ENCODE assay signal across 8 cellular contexts in genomic region chr18:12703714-12704113, GRCh38. TPM values are rescaled to one million over a fixed set of nuclear protein-coding genes. Genes with fewer than 3 reads are reported as not detected.
DNase-seq lines count a peak whose midpoint lies in the region; ATAC-seq, FAIRE-seq and TF ChIP-seq lines count a peak whose summit lies in the region.

No MANE protein-coding gene starts in this region.

- H3K9me3 ChIP-seq in H1 (ENCODE audit: insufficient read depth in 2 of 2, low read depth in 1 of 2, low read length in 1 of 2): no peaks in the 10 kb centered on the region

- TF ChIP-seq POLR2A in H1 (IDR thresholded peaks at IDR 0.05; ENCODE audit: control extremely low read depth in 1 of 2, low read depth in 2 of 2, low read length in 2 of 2): no peak

- H3K23me2 ChIP-seq in H1 (ENCODE audit: low read depth, low read length): peaks cover 8% of the 10 kb centered on the region; the same call in 1 of the 2 replicates

- no peak overlapping the region for H2AK5ac ChIP-seq in H1 (ENCODE audit: low read depth, low read length)

- no peaks in the 10 kb centered on the region for H4K20me1 ChIP-seq in H1 (replicated peaks in 1 of 2; ENCODE audit: control insufficient read depth in 1 of 2, insufficient read depth in 2 of 2, low read length in 2 of 2)

- H2BK15ac ChIP-seq in H1 (ENCODE audit: low read length): no peak overlapping the region

- H3K4me1 ChIP-seq in H1 (replicated peaks in 1 of 4; ENCODE audit: control insufficient read depth in 3 of 4, insufficient read depth in 4 of 4, low read length in 3 of 4): peaks cover 0 to 10% (median 2%) of the 10 kb centered on the region in 4 experiments; a peak in 3 of 7 replicates

- no peak overlapping the region for H2BK120ac ChIP-seq in H1 (replicated peaks; ENCODE audit: low read depth, low read length)

- H3K4me3 ChIP-seq in H1 (ENCODE audit: extremely low read depth in 1 of 4, insufficient read depth in 2 of 4, low read depth in 3 of 4, low read length in 4 of 4): peak overlapping the region; percentile 95 to 97 (median 95)

- TF ChIP-seq EP300 in H1 (IDR thresholded peaks at IDR 0.05; ENCODE audit: borderline replicate concordance in 1 of 2, low read depth in 2 of 2, low read length in 2 of 2): no peak

- ATAC-seq in natural killer cell (no peak), HG02588 (IDR thresholded peaks at IDR 0.05; ENCODE audit: unreplicated experiment) (no peak)

- H3K14ac ChIP-seq in H1 (ENCODE audit: insufficient read length): no peak overlapping the region

- CTCF ChIA-PET in H1 (lab: Charles Lee; ENCODE audit: partially characterized antibody): no interaction called here

- H3K23ac ChIP-seq in H1 (ENCODE audit: insufficient read length): no peak overlapping the region

- H3K36me3 ChIP-seq in H1 (ENCODE audit: control insufficient read depth in 2 of 4, insufficient read depth in 4 of 4, low read length in 3 of 4): peaks cover 0 to 30% (median 18%) of the 10 kb centered on the region in 4 experiments; a peak in 6 of 8 replicates

- H3K9me3 Mint-ChIP-seq in activated T-cell treated with anti-CD3 and anti-CD28 coated beads, Interleukin-2, amount 50 U/mL, for 24 hours: no peaks in the 10 kb centered on the region
- no peaks in the 10 kb centered on the region for H3K9me3 Mint-ChIP-seq in natural killer cell

- peaks cover 85% of the 10 kb centered on the region for H3K36me3 Mint-ChIP-seq in activated T-cell treated with anti-CD3 and anti-CD28 coated beads, Interleukin-2, amount 50 U/mL, for 24 hours (ENCODE audit: low read depth)
- H3K36me3 Mint-ChIP-seq in natural killer cell: no peaks in the 10 kb centered on the region

- no peaks in the 10 kb centered on the region for H3K27me3 ChIP-seq in H1 (replicated peaks in 1 of 4; ENCODE audit: control insufficient read depth in 3 of 4, extremely low read depth in 1 of 4, insufficient read depth in 3 of 4, low read length in 3 of 4)

- no peak overlapping the region for H2BK5ac ChIP-seq in H1 (ENCODE audit: low read depth, low read length)

- intact Hi-C loops in natural killer cell (cut with micrococcal nuclease): loop anchor here (5.0 kb wide), 1 partner anchor 326 kb away; the partner anchor contains the start of gene AFG3L2

- H3K18ac ChIP-seq in H1 (ENCODE audit: extremely low read depth, low read length): no peak overlapping the region

- no peak overlapping the region for H2AFZ ChIP-seq in H1 (ENCODE audit: low read length)

- TF ChIP-seq CTCF in H1 (IDR thresholded peaks at IDR 0.05; ENCODE audit: control extremely low read depth in 1 of 3, insufficient read depth in 1 of 3, low read depth in 1 of 3, low read length in 3 of 3) (no peak), natural killer cell (IDR thresholded peaks at IDR 0.05) (no peak)

- H3K4ac ChIP-seq in H1 (replicated peaks; ENCODE audit: insufficient read length, low read depth, low read length): no peak overlapping the region

- H4K5ac ChIP-seq in H1 (ENCODE audit: insufficient read length, low read depth, low read length): no peak overlapping the region

- H3K4me1 Mint-ChIP-seq in activated T-cell treated with anti-CD3 and anti-CD28 coated beads, Interleukin-2, amount 50 U/mL, for 24 hours (ENCODE audit: low read depth): peaks cover 43% of the 10 kb centered on the region
- H3K4me1 Mint-ChIP-seq in natural killer cell: peaks cover 41 to 48% of the 10 kb centered on the region in 2 donors

- no peak for DNase-seq in activated T-cell treated with anti-CD3 and anti-CD28 coated beads, Interleukin-2, amount 50 U/mL, for 24 hours
- no peak for DNase-seq in activated T-cell treated with anti-CD3 and anti-CD28 coated beads, Interleukin-2, amount 50 U/mL, for 1 hour
- DNase-seq in RPMI8226: peak; percentile 13
- DNase-seq in H1 (ENCODE audit: low read depth in 1 of 2, low spot score in 2 of 2): no peak
- DNase-seq in natural killer cell: no peak
- DNase-seq in DMS153 (lab: John Stamatoyannopoulos, UW): no peak
- no peak for DNase-seq in GDM1 (lab: John Stamatoyannopoulos, UW)

- peak overlapping the region; percentile 13 to 98 (median 77); a peak in 5 of 7 replicates for H3K9ac ChIP-seq in H1 (replicated peaks in 1 of 4; ENCODE audit: extremely low read depth in 1 of 4, low read depth in 3 of 4, low read length in 3 of 4)

- no peak for FAIRE-seq in H1 (lab: Jason Lieb, UNC)

- no peak overlapping the region for H2BK20ac ChIP-seq in H1 (ENCODE audit: low read length)

- H4K91ac ChIP-seq in H1 (replicated peaks; ENCODE audit: insufficient read length, low read length): no peak overlapping the region

- H2BK12ac ChIP-seq in H1 (ENCODE audit: low read depth, low read length): no peak overlapping the region

- H3K79me1 ChIP-seq in H1 (ENCODE audit: low read depth, low read length): peaks cover 4% of the 10 kb centered on the region; the same call in 1 of the 2 replicates

- POLR2A ChIA-PET in H1 (lab: Charles Lee; ENCODE audit: partially characterized antibody): interaction anchor here (0.6 to 3.9 kb wide), 6 partner anchors 10 to 327 kb away, joined by 3 to 25 read pairs (median 8); partner anchors contain the start of gene AFG3L2

- H4K8ac ChIP-seq in H1 (ENCODE audit: extremely low read depth, insufficient read depth, low read length): no peak overlapping the region

- H3K56ac ChIP-seq in H1 (replicated peaks; ENCODE audit: insufficient read length, low read depth, low read length): no peak overlapping the region

- H3K4me3 Mint-ChIP-seq in activated T-cell treated with anti-CD3 and anti-CD28 coated beads, Interleukin-2, amount 50 U/mL, for 24 hours: peak overlapping the region; percentile 99
- H3K4me3 Mint-ChIP-seq in natural killer cell: peak overlapping the region; percentile 99

- H3K27me3 Mint-ChIP-seq in activated T-cell treated with anti-CD3 and anti-CD28 coated beads, Interleukin-2, amount 50 U/mL, for 24 hours: no peaks in the 10 kb centered on the region
- no peaks in the 10 kb centered on the region for H3K27me3 Mint-ChIP-seq in natural killer cell (ENCODE audit: low read depth in 2 of 2)

- H3K4me2 ChIP-seq in H1 (ENCODE audit: insufficient read depth in 1 of 2, low read depth in 2 of 2, low read length in 2 of 2): peak overlapping the region; percentile 67 to 95

- no peak for TF ChIP-seq RAD21 in H1 (IDR thresholded peaks at IDR 0.05 in 1 of 2, conservative IDR thresholded peaks at IDR 0.05 in 1 of 2; ENCODE audit: low read depth in 2 of 2, low read length in 2 of 2)

- peak overlapping the region; percentile 100 for H3K27ac Mint-ChIP-seq in activated T-cell treated with anti-CD3 and anti-CD28 coated beads, Interleukin-2, amount 50 U/mL, for 24 hours
- peak overlapping the region; percentile 94 to 99 for H3K27ac Mint-ChIP-seq in natural killer cell

- 0 out of 2 replicates have a peak overlapping the region, but pooled peaks have one; percentile 98 for H3K27ac ChIP-seq in H1 (ENCODE audit: low read depth, low read length)

- WGBS in H1 (ENCODE audit: extremely low coverage in 1 of 2, insufficient coverage in 1 of 2, insufficient read length in 1 of 2, insufficient replicate concordance in 2 of 2, low coverage in 1 of 2, low lambda C conversion rate in 2 of 2, missing lambda C conversion rate in 1 of 2), 2 experiments: 12% methylated on average over 2 of the region's 2 CpGs; no CpG with 5 or more reads in 1 of the 2 experiments

- peaks cover 26 to 53% of the 10 kb centered on the region in 2 experiments for H3K79me2 ChIP-seq in H1 (ENCODE audit: control insufficient read depth in 1 of 2, insufficient read depth in 2 of 2, low read length in 2 of 2)

TF ChIP-seq in H1, 55 proteins besides CTCF, POLR2A, EP300 and RAD21 (continues in another document):
- TF ChIP-seq CHD2 (IDR thresholded peaks at IDR 0.05; ENCODE audit: low read length) (no peak), ASH2L (IDR thresholded peaks at IDR 0.05; ENCODE audit: low read length) (no peak), SIN3A (conservative IDR thresholded peaks at IDR 0.05 in 1 of 2, IDR thresholded peaks at IDR 0.05 in 1 of 2; ENCODE audit: low read depth in 1 of 2, low read length in 2 of 2) (no peak), NANOG (IDR thresholded peaks at IDR 0.05; ENCODE audit: insufficient read depth, low read depth, low read length, poor library complexity, severe bottlenecking) (no peak), TCF12 (IDR thresholded peaks at IDR 0.05; ENCODE audit: low read depth, low read length) (no peak), KDM1A (IDR thresholded peaks at IDR 0.05; ENCODE audit: borderline replicate concordance, low read length) (no peak)

RNA-seq across cellular contexts. Expression of gene PSMG2, which starts 0.9 kb away (rescaled TPM):
- 76.5 and 79.3 TPM in 2 replicates for total RNA-seq in H1 (2021; fragmentation: NEBNext Ultra II Directional; extraction: Animal tissue kit (Norgen Biotek cat#: 25700))
- polyA plus RNA-seq in H1 (2011; rRNA removed): 36.3 and 52.9 TPM in 2 replicates
- polyA plus RNA-seq in H1 (2011; cell fraction: cytosol; rRNA removed): 44.2 TPM
- polyA plus RNA-seq in H1 (2011; cell fraction: nucleus; rRNA removed): 32.0 TPM
- polyA plus RNA-seq in H1 (2012, experiment 1 of 2): 58.6 to 64.6 TPM (median 61.0 TPM) in 4 replicates
- polyA plus RNA-seq in H1 (2012, experiment 2 of 2): 48.5 TPM
- polyA plus RNA-seq in H1 (2013, experiment 1 of 2): 61.7 TPM
- 64.3 TPM for polyA plus RNA-seq in H1 (2013, experiment 2 of 2)
- 41.1 and 42.7 TPM in 2 replicates for polyA minus RNA-seq in H1 (2011; rRNA and poly(A)+ RNA removed)
- polyA minus RNA-seq in H1 (2011; cell fraction: cytosol; rRNA and poly(A)+ RNA removed): 40.6 TPM
- 19.3 TPM for polyA minus RNA-seq in H1 (2011; cell fraction: nucleus; rRNA and poly(A)+ RNA removed)
- total RNA-seq in natural killer cell: 10 to 100 TPM; 56.7 to 63.4 (median 62.8) TPM

RNA-seq across cellular contexts. Expression of gene CEP76, which starts 1.2 kb away (rescaled TPM):
- 14.3 and 18.1 TPM in 2 replicates for total RNA-seq in H1 (2021; fragmentation: NEBNext Ultra II Directional; extraction: Animal tissue kit (Norgen Biotek cat#: 25700))
- 6.7 and 9.0 TPM in 2 replicates for polyA plus RNA-seq in H1 (2011; rRNA removed)
- 10.0 TPM for polyA plus RNA-seq in H1 (2011; cell fraction: cytosol; rRNA removed)
- 6.9 TPM for polyA plus RNA-seq in H1 (2011; cell fraction: nucleus; rRNA removed)
- polyA plus RNA-seq in H1 (2012, experiment 1 of 2): 8.0 to 14.3 TPM (median 9.9 TPM) in 4 replicates
- 3.3 TPM for polyA plus RNA-seq in H1 (2012, experiment 2 of 2)
- polyA plus RNA-seq in H1 (2013, experiment 1 of 2): 12.4 TPM
- 10.1 TPM for polyA plus RNA-seq in H1 (2013, experiment 2 of 2)
- polyA minus RNA-seq in H1 (2011; rRNA and poly(A)+ RNA removed): 19.7 and 23.7 TPM in 2 replicates
- polyA minus RNA-seq in H1 (2011; cell fraction: cytosol; rRNA and poly(A)+ RNA removed): 7.3 TPM
- 17.2 TPM for polyA minus RNA-seq in H1 (2011; cell fraction: nucleus; rRNA and poly(A)+ RNA removed)
- total RNA-seq in natural killer cell: 1 to 10 TPM; 6.4 to 9.8 (median 8.8) TPM

RNA-seq across cellular contexts. Expression of gene SPIRE1, which starts 45.8 kb away (rescaled TPM):
- total RNA-seq in H1 (2021; fragmentation: NEBNext Ultra II Directional; extraction: Animal tissue kit (Norgen Biotek cat#: 25700)): 19.0 and 21.5 TPM in 2 replicates
- 3.7 and 6.0 TPM in 2 replicates for polyA plus RNA-seq in H1 (2011; rRNA removed)
- polyA plus RNA-seq in H1 (2011; cell fraction: cytosol; rRNA removed): 7.2 TPM
- 7.5 TPM for polyA plus RNA-seq in H1 (2011; cell fraction: nucleus; rRNA removed)
- polyA plus RNA-seq in H1 (2012, experiment 1 of 2): 9.3 to 17.6 TPM (median 11.7 TPM) in 4 replicates
- polyA plus RNA-seq in H1 (2012, experiment 2 of 2): 0.94 TPM
- 12.4 TPM for polyA plus RNA-seq in H1 (2013, experiment 1 of 2)
- 12.5 TPM for polyA plus RNA-seq in H1 (2013, experiment 2 of 2)
- 15.4 and 17.5 TPM in 2 replicates for polyA minus RNA-seq in H1 (2011; rRNA and poly(A)+ RNA removed)
- 10.7 TPM for polyA minus RNA-seq in H1 (2011; cell fraction: cytosol; rRNA and poly(A)+ RNA removed)
- polyA minus RNA-seq in H1 (2011; cell fraction: nucleus; rRNA and poly(A)+ RNA removed): 8.1 TPM
- 1 to 10 TPM; 4.8 to 6.7 (median 5.4) TPM for total RNA-seq in natural killer cell
